Comparison of ENCODE assay signal across 21 cellular contexts in genomic region chr4:184976348-184976747, GRCh38. TPM values are rescaled to one million over a fixed set of nuclear protein-coding genes. Genes with fewer than 3 reads are reported as not detected.
"Had no signal": no experiment of that assay in that cellular context is flagged by ENCODE, and none has a peak within 500 bp of the region (broad histone marks: within the 10 kb centered on the region; RNA-seq: fewer than 3 reads in every experiment).

No MANE protein-coding gene starts in this region.

RNA-seq across cellular contexts. Expression of gene HELT, which starts 41.9 kb away (rescaled TPM):
- total RNA-seq: activated naive CD4-positive, alpha-beta T cell treated with anti-CD3 and anti-CD28 coated beads for 36 hours; activated naive CD4-positive, alpha-beta T cell treated with anti-CD3 and anti-CD28 coated beads, Interleukin-2, amount 50 U/mL, for 72 hours; activated naive CD8-positive, alpha-beta T cell treated with anti-CD3 and anti-CD28 coated beads for 36 hours; activated naive CD8-positive, alpha-beta T cell treated with anti-CD3 and anti-CD28 coated beads, Interleukin-2, amount 10 ng/mL, durations not matched to agents 7 days and 5 days; activated T-cell treated with anti-CD3 and anti-CD28 coated beads, Interleukin-2, amount 50 U/mL, for 4 hours; activated T-cell treated with anti-CD3 and anti-CD28 coated beads, Interleukin-2, amount 50 U/mL, for 72 hours; activated T-helper 1 cell treated with anti-CD3 and anti-CD28 coated beads, Interleukin-12 subunit alpha, Interleukin-12 subunit beta, Interleukin-2, Interleukin-4 antibody, amounts not matched to agents 30 ng/mL and 10 ng/mL and 1 ng/mL, durations not matched to agents 14 hours and 24 hours and 36 hours; activated T-helper 17 cell treated with anti-CD3 and anti-CD28 coated beads, Interleukin-2, amount 50 U/mL, for 72 hours; activated T-helper 2 cell treated with anti-CD3 and anti-CD28 coated beads, Interferon-gamma antibody, Interleukin-2, Interleukin-4, amounts not matched to agents 10 μg/mL and 5 μg/mL and 100 μg/mL, durations not matched to agents 14 hours and 24 hours and 36 hours; adrenal gland; aorta; ascending aorta; astrocyte; body of pancreas; breast epithelium; bronchial epithelial cell; cardiac muscle cell; cardiac septum; cerebellum; chondrocyte had no signal
- polyA plus RNA-seq: adipose tissue, adrenal gland, aorta, cardiac muscle cell had no signal
